8 cellular contexts compared by ENCODE assay signal in the genomic region with DNA sequence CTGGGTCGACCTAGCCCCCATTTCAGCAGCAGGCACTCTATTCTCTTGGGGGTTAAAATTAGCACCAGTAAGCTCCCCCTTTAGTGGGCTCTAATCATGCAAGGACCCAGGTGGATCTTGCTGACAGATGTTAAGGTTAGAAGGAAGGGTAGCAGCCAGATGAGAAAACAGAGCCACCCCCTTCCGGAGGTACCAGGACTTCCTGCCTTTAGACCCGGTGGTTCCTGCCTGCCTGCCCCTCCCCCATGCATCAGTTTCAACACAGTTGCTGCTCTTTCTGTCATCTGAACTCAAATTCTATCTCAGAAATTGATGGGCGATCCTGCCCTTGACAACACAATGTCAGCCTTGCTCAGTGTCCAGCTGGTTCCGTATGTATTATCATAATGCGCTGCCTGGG.
DNase-seq lines count a peak whose midpoint lies in the region; ATAC-seq and FAIRE-seq lines count a peak whose summit lies in the region.

No MANE protein-coding gene starts in this region.

- intact Hi-C loops in Right ventricle myocardium inferior (cut with DNase I) = no loop called here
- intact Hi-C loops in left ventricle myocardium superior (cut with micrococcal nuclease) = no loop called here

- peaks cover 8% of the 10 kb centered on the region for H3K27me3 Mint-ChIP-seq in activated T-helper 17 cell treated with anti-CD3 and anti-CD28 coated beads, Interleukin-2, amount 50 U/mL, for 72 hours

- FAIRE-seq in frontal cortex (lab: Jason Lieb, UNC) = no peak

- H3K4me3 ChIP-seq in Jurkat, Clone E6-1 (ENCODE audit: low read length) = no peak overlapping the region

- ATAC-seq in Right ventricle myocardium inferior = peak; percentile 20
- ATAC-seq in left ventricle myocardium superior = no peak
- peak; percentile 42 for ATAC-seq in activated T-helper 17 cell treated with anti-CD3 and anti-CD28 coated beads, Interleukin-2, amount 50 U/mL, for 72 hours (replicated peaks)

- H3K4me3 Mint-ChIP-seq in activated T-helper 17 cell treated with anti-CD3 and anti-CD28 coated beads, Interleukin-2, amount 50 U/mL, for 72 hours = peak overlapping the region; percentile 25

- no peaks in the 10 kb centered on the region for H3K36me3 Mint-ChIP-seq in activated T-helper 17 cell treated with anti-CD3 and anti-CD28 coated beads, Interleukin-2, amount 50 U/mL, for 72 hours (ENCODE audit: low read depth)

- H3K9me3 Mint-ChIP-seq in activated T-helper 17 cell treated with anti-CD3 and anti-CD28 coated beads, Interleukin-2, amount 50 U/mL, for 72 hours = peaks cover under 1% of the 10 kb centered on the region

- DNase-seq in Right ventricle myocardium inferior (ENCODE audit: missing footprints) (no peak), left ventricle myocardium superior (no peak), NCI-H1048 (lab: John Stamatoyannopoulos, UW) (no peak), frontal cortex (ENCODE audit: low spot score in 2 of 2) (no peak), ecto neural progenitor cell (ENCODE audit: low spot score) (no peak)
- DNase-seq in Jurkat, Clone E6-1 (ENCODE audit: low read depth, low spot score) = peak; percentile 74
- DNase-seq in stimulated activated CD4-positive, alpha-beta T cell treated with anti-CD3 and anti-CD28 coated beads, Interleukin-2, amount 100 ng/mL, for 4 hours (ENCODE audit: low read depth) = peak; percentile 37

- H3K4me1 Mint-ChIP-seq in activated T-helper 17 cell treated with anti-CD3 and anti-CD28 coated beads, Interleukin-2, amount 50 U/mL, for 72 hours = peaks cover 10% of the 10 kb centered on the region

- H3K27ac Mint-ChIP-seq in activated T-helper 17 cell treated with anti-CD3 and anti-CD28 coated beads, Interleukin-2, amount 50 U/mL, for 72 hours = no peak overlapping the region

Comparison
In these comparisons a context has a peak if more than half of its experiments do, and no peak if none do; other contexts are left out.
1. DNase-seq: peak in Jurkat, Clone E6-1 (single experiment) and stimulated activated CD4-positive, alpha-beta T cell treated with anti-CD3 and anti-CD28 coated beads, Interleukin-2, amount 100 ng/mL, for 4 hours (single experiment); none in Right ventricle myocardium inferior (single experiment), left ventricle myocardium superior (single experiment), NCI-H1048 (single experiment), frontal cortex (0 of 2) and ecto neural progenitor cell (single experiment).